Comparison of ENCODE assay signal across 1 cellular context in genomic region chr17:7612294-7612640, GRCh38.
TF ChIP-seq lines count a peak whose summit lies in the region.

No MANE protein-coding gene starts in this region.

TF ChIP-seq in IMR-90, 13 proteins besides CTCF, POLR2A, EP300 and RAD21:
- TF ChIP-seq CEBPB (IDR thresholded peaks at IDR 0.05; ENCODE audit: low read depth, low read length) = no peak
- TF ChIP-seq ELK1 (IDR thresholded peaks at IDR 0.05; ENCODE audit: borderline replicate concordance, low read depth, low read length) = no peak
- no peak for TF ChIP-seq RFX5 (IDR thresholded peaks at IDR 0.05; ENCODE audit: low read depth, low read length)
- no peak for TF ChIP-seq MAZ (IDR thresholded peaks at IDR 0.05; ENCODE audit: borderline replicate concordance, low read depth, low read length)
